In the genomic region with DNA sequence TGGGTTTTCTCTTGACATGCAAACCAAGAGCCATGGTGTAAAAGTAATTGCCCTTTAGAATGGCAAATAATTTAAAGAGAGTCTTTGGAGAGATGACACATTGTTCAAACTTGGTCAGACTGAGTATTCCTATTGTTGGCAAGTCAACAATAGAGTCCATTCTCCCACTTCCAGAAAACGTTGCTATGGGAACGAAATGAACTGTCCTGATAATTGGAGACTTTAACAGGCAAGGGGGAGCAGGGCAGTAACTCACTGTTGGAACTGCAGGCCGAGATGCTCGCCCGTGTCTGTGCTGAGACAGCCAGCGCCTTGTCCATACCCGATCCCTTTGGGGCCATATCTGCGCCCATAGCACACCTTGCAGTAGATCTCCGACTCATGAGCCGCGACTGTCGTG, we compare ENCODE assay signal across 22 cellular contexts. TPM values are rescaled to one million over a fixed set of nuclear protein-coding genes. Genes with fewer than 3 reads are reported as not detected.
DNase-seq lines count a peak whose midpoint lies in the region; ATAC-seq and TF ChIP-seq lines count a peak whose summit lies in the region.
"Had no signal": no experiment of that assay in that cellular context is flagged by ENCODE, and none has a peak within 500 bp of the region (broad histone marks: within the 10 kb centered on the region; RNA-seq: fewer than 3 reads in every experiment).

No MANE protein-coding gene starts in this region.

- H3K79me2 ChIP-seq in neural cell (replicated peaks; ENCODE audit: insufficient read depth, low read length) = no peaks in the 10 kb centered on the region
- H3K79me2 ChIP-seq: parathyroid adenoma had no signal

- no peak for TF ChIP-seq RAD21 in neural cell (conservative IDR thresholded peaks at IDR 0.05)

- H3K27me3 ChIP-seq in dorsolateral prefrontal cortex (no peaks in the 10 kb centered on the region), neural cell (ENCODE audit: insufficient read depth, low read depth, low read length) (no peaks in the 10 kb centered on the region), left lung (no peaks in the 10 kb centered on the region)

- no peaks in the 10 kb centered on the region for H4K20me1 ChIP-seq in neural cell (ENCODE audit: insufficient read depth)

- H2AFZ ChIP-seq in neural cell (ENCODE audit: low read depth, low read length) = no peak overlapping the region
- H2AFZ ChIP-seq: GM23338, parathyroid adenoma had no signal

- H3F3A ChIP-seq in neural cell (ENCODE audit: insufficient read depth, low read length, poor library complexity, severe bottlenecking) = no peaks in the 10 kb centered on the region

- no peak overlapping the region for H3K9ac ChIP-seq in neural cell (ENCODE audit: low read length)
- H3K9ac ChIP-seq: parathyroid adenoma had no signal

- H3K9me3 ChIP-seq in neural cell (ENCODE audit: low read length) = no peaks in the 10 kb centered on the region
- H3K9me3 ChIP-seq in left lung = no peaks in the 10 kb centered on the region

- H3K27ac ChIP-seq in dorsolateral prefrontal cortex (peak overlapping the region in 22 of 59 donors; percentile 0 to 85 (median 43)), neural cell (ENCODE audit: low read length) (peak overlapping the region; percentile 22), left lung (no peak overlapping the region)
- H3K27ac ChIP-seq: parathyroid adenoma, skin epidermis had no signal

- no peaks in the 10 kb centered on the region for H3K4me1 ChIP-seq in left lung
- H3K4me1 ChIP-seq: parathyroid adenoma had no signal

- TF ChIP-seq CTCF in dorsolateral prefrontal cortex (IDR thresholded peaks at IDR 0.05 in 54 of 56, conservative IDR thresholded peaks at IDR 0.05 in 2 of 56; ENCODE audit: low read depth in 1 of 56, partially characterized antibody in 56 of 56) (peak in 4 of 56 donors; percentile 6 to 23 (median 18)), neural cell (IDR thresholded peaks at IDR 0.05; ENCODE audit: poor library complexity, severe bottlenecking) (no peak), left lung (IDR thresholded peaks at IDR 0.05) (no peak)

- H3K4me3 ChIP-seq in dorsolateral prefrontal cortex (peak overlapping the region in 31 of 59 donors; percentile 7 to 61 (median 27)), neural cell (ENCODE audit: low read length) (no peak overlapping the region), left lung (no peak overlapping the region)
- H3K4me3 ChIP-seq: GM23338, lung, skin epidermis had no signal

- ATAC-seq in HG03045 (IDR thresholded peaks at IDR 0.05; ENCODE audit: unreplicated experiment) (no peak), HG03432 (IDR thresholded peaks at IDR 0.05; ENCODE audit: unreplicated experiment) (no peak), left lung (no peak), GM21717 (IDR thresholded peaks at IDR 0.05; ENCODE audit: unreplicated experiment) (no peak)
- ATAC-seq: activated CD4-positive, alpha-beta T cell treated with anti-CD3 and anti-CD28 coated beads for 36 hours; activated T-cell treated with anti-CD3 and anti-CD28 coated beads, Interleukin-2, amount 50 U/mL, for 72 hours; GM23338; stimulated activated naive CD8-positive, alpha-beta T cell treated with anti-CD3 and anti-CD28 coated beads, Interleukin-15, amount 100 ng/mL, for 72 hours had no signal

- intact Hi-C loops in dorsolateral prefrontal cortex (cut with DNase I) (loop anchor here in 1 of 2 donors (5.0 to 10.0 kb wide), 2 partner anchors 54 to 287 kb away; a partner anchor contains a TSS), left lung (cut with DNase I) (no loop called here)

- no peaks in the 10 kb centered on the region for H3K9me2 ChIP-seq in neural cell (ENCODE audit: insufficient read depth, low read length)

- H3K36me3 ChIP-seq in neural cell (ENCODE audit: insufficient read depth, low read length) (no peaks in the 10 kb centered on the region), left lung (no peaks in the 10 kb centered on the region)

- DNase-seq in COR-L47 (lab: John Stamatoyannopoulos, UW) (peak; percentile 57), NCI-H345 (lab: John Stamatoyannopoulos, UW) (peak; percentile 56), dorsolateral prefrontal cortex (peak in 9 of 10 donors; percentile 18 to 67 (median 47)), left lung (no peak)
- DNase-seq: activated CD4-positive, alpha-beta T cell treated with anti-CD3 and anti-CD28 coated beads for 36 hours; activated T-cell treated with anti-CD3 and anti-CD28 coated beads, Interleukin-2, amount 50 U/mL, for 72 hours; DMS153; GF-D8; NCI-H2029 treated with DMSO at 0.1 percent for 48 hours; NCI-H524; stimulated activated naive CD8-positive, alpha-beta T cell treated with anti-CD3 and anti-CD28 coated beads, Interleukin-15, amount 100 ng/mL, for 72 hours; trophoblast cell had no signal

- peak; percentile 25 for TF ChIP-seq EP300 in neural cell (conservative IDR thresholded peaks at IDR 0.05; ENCODE audit: poor library complexity, severe bottlenecking)

- H3K4me2 ChIP-seq in neural cell (ENCODE audit: low read length) = no peak overlapping the region
- H3K4me2 ChIP-seq: GM23338 had no signal

TF ChIP-seq in neural cell, 6 proteins besides CTCF, POLR2A, EP300 and RAD21:
- TF ChIP-seq, protein P1, sequence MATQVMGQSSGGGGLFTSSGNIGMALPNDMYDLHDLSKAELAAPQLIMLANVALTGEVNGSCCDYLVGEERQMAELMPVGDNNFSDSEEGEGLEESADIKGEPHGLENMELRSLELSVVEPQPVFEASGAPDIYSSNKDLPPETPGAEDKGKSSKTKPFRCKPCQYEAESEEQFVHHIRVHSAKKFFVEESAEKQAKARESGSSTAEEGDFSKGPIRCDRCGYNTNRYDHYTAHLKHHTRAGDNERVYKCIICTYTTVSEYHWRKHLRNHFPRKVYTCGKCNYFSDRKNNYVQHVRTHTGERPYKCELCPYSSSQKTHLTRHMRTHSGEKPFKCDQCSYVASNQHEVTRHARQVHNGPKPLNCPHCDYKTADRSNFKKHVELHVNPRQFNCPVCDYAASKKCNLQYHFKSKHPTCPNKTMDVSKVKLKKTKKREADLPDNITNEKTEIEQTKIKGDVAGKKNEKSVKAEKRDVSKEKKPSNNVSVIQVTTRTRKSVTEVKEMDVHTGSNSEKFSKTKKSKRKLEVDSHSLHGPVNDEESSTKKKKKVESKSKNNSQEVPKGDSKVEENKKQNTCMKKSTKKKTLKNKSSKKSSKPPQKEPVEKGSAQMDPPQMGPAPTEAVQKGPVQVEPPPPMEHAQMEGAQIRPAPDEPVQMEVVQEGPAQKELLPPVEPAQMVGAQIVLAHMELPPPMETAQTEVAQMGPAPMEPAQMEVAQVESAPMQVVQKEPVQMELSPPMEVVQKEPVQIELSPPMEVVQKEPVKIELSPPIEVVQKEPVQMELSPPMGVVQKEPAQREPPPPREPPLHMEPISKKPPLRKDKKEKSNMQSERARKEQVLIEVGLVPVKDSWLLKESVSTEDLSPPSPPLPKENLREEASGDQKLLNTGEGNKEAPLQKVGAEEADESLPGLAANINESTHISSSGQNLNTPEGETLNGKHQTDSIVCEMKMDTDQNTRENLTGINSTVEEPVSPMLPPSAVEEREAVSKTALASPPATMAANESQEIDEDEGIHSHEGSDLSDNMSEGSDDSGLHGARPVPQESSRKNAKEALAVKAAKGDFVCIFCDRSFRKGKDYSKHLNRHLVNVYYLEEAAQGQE (IDR thresholded peaks at IDR 0.05; ENCODE audit: borderline replicate concordance) = no peak
- TF ChIP-seq MXI1 (conservative IDR thresholded peaks at IDR 0.05; ENCODE audit: poor library complexity, severe bottlenecking) (no peak), EZH2 (IDR thresholded peaks at IDR 0.05; ENCODE audit: borderline replicate concordance, insufficient read depth, low read length, poor library complexity, severe bottlenecking) (no peak), POLR2AphosphoS5 (IDR thresholded peaks at IDR 0.05) (no peak), SMC3 (conservative IDR thresholded peaks at IDR 0.05; ENCODE audit: poor library complexity) (no peak), TAF1 (IDR thresholded peaks at IDR 0.05; ENCODE audit: low read depth) (no peak)

RNA-seq across cellular contexts. Expression of a gene that starts 13.9 kb away (rescaled TPM):
- total RNA-seq in dorsolateral prefrontal cortex (not detected), left lung (under 1 TPM in 1 of 2 donors, not detected in 1; 0.42 TPM)
- polyA plus RNA-seq in neural cell = not detected in 2 replicates
- not detected in 2 replicates for polyA minus RNA-seq in neural cell
- total RNA-seq: activated CD4-positive, alpha-beta T cell treated with anti-CD3 and anti-CD28 coated beads for 36 hours; activated T-cell treated with anti-CD3 and anti-CD28 coated beads, Interleukin-2, amount 50 U/mL, for 72 hours; fibroblast of lung; GM23338 had no signal
- polyA plus RNA-seq: AG04450, fibroblast of lung, GM23338 had no signal

RNA-seq across cellular contexts. Expression of a gene that starts 52.9 kb away (rescaled TPM):
- total RNA-seq in dorsolateral prefrontal cortex = under 1 TPM in 5 of 120 experiments, not detected in 115; 0.14 to 0.71 (median 0.18) TPM
- 0.07 and 0.26 TPM in 2 replicates for polyA plus RNA-seq in neural cell
- 1.0 TPM in 1 of 2 replicates, not detected in the other for polyA minus RNA-seq in neural cell
- total RNA-seq in left lung = 1 to 10 TPM; 2.3 to 3.2 TPM

Comparison
In these comparisons a context has a peak if more than half of its experiments do, and no peak if none do; other contexts are left out.
1. DNase-seq: peak in COR-L47 (single experiment), NCI-H345 (single experiment) and dorsolateral prefrontal cortex (9 of 10); none in left lung (0 of 2).
2. H3K4me3 ChIP-seq: peak in dorsolateral prefrontal cortex (31 of 59); none in neural cell (single experiment) and left lung (0 of 2).